17 cellular contexts compared by ENCODE assay signal in the genomic region with DNA sequence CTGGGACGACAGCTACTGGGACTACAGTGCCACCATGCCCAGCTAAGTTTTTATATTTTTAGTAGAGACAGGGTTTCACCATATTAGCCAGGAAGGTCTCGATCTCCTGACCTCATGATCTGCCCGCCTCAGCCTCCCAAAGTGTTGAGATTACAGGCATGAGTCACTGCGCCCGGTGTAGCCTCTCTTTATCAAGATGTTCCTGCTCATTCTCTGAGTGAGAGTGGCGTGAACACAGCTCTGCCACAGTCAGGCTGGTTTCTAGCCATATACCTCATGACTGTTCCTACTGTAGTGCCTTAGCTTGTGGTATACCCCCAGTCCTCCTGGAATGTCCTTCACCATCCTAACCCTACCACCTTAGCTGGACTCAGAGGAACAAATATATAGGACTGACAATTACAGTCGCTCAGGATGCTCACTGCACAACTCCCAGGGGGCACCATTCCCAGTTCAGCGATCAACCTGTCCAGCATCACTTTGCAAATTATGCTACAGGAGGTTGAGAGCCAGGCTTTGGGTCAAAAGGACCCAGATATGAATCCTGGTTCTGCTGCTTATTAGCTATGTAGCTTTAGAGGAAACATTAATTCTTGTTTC.
DNase-seq lines count a peak whose midpoint lies in the region; ATAC-seq and TF ChIP-seq lines count a peak whose summit lies in the region.
"Had no signal": no experiment of that assay in that cellular context is flagged by ENCODE, and none has a peak within 500 bp of the region (broad histone marks: within the 10 kb centered on the region; RNA-seq: fewer than 3 reads in every experiment).

No MANE protein-coding gene starts in this region.

- TF ChIP-seq CTCF in NB4 (IDR thresholded peaks at IDR 0.05; ENCODE audit: low read depth, low read length): peak; percentile 55
- peak; percentile 55 for TF ChIP-seq CTCF in chondrocyte (IDR thresholded peaks at IDR 0.05)
- TF ChIP-seq CTCF in retinal pigment epithelial cell (conservative IDR thresholded peaks at IDR 0.05; ENCODE audit: low read depth, low read length): peak; percentile 21

- H3K4me3 Mint-ChIP-seq in activated CD4-positive, alpha-beta T cell treated with anti-CD3 and anti-CD28 coated beads, Interleukin-2, amount 10 ng/mL, durations not matched to agents 7 days and 5 days: no peak overlapping the region
- H3K4me3 Mint-ChIP-seq in chondrocyte (ENCODE audit: unreplicated experiment): no peak overlapping the region
- H3K4me3 Mint-ChIP-seq: nephron had no signal

- peaks cover 25% of the 10 kb centered on the region for H3K27me3 Mint-ChIP-seq in activated CD4-positive, alpha-beta T cell treated with anti-CD3 and anti-CD28 coated beads, Interleukin-2, amount 10 ng/mL, durations not matched to agents 7 days and 5 days
- peaks cover 24% of the 10 kb centered on the region for H3K27me3 Mint-ChIP-seq in chondrocyte (ENCODE audit: low read depth)

- TF ChIP-seq POLR2A in NB4 (IDR thresholded peaks at IDR 0.05; ENCODE audit: extremely low read depth, insufficient read length): no peak

- peak; percentile 11 for DNase-seq in activated CD4-positive, alpha-beta T cell treated with anti-CD3 and anti-CD28 coated beads for 48 hours
- DNase-seq in activated CD4-positive, alpha-beta T cell treated with anti-CD3 and anti-CD28 coated beads, Interleukin-2, amount 10 ng/mL, durations not matched to agents 7 days and 5 days: no peak
- DNase-seq in NB4 (ENCODE audit: low read depth) (peak; percentile 36), chondrocyte (ENCODE audit: low spot score) (no peak), retinal pigment epithelial cell (ENCODE audit: low read depth) (no peak), NCI-H1092 (lab: John Stamatoyannopoulos, UW) (no peak)
- no peak for DNase-seq in effector CD8-positive, alpha-beta T cell (lab: John Stamatoyannopoulos, UW)
- DNase-seq: activated effector memory CD4-positive, alpha-beta T cell treated with Interleukin-2 at 50 U/mL for 16 hours; Caco-2; HCEC 1CT; NCI-H1105 treated with DMSO at 0.1 percent for 48 hours; substantia nigra had no signal

- H3K4me3 ChIP-seq in NB4 (ENCODE audit: low read depth, low read length) (no peak overlapping the region), retinal pigment epithelial cell (ENCODE audit: low read length) (no peak overlapping the region)
- H3K4me3 ChIP-seq: A549, lung, skin epidermis had no signal

- H3K4me1 Mint-ChIP-seq in activated CD4-positive, alpha-beta T cell treated with anti-CD3 and anti-CD28 coated beads, Interleukin-2, amount 10 ng/mL, durations not matched to agents 7 days and 5 days: no peaks in the 10 kb centered on the region
- H3K4me1 Mint-ChIP-seq in chondrocyte (ENCODE audit: low read depth): peaks cover 18% of the 10 kb centered on the region

- POLR2A ChIA-PET in activated CD4-positive, alpha-beta T cell treated with anti-CD3 and anti-CD28 coated beads, Interleukin-2, amount 10 ng/mL, durations not matched to agents 7 days and 5 days (lab: Charles Lee): no interaction called here

- no peaks in the 10 kb centered on the region for H3K36me3 Mint-ChIP-seq in activated CD4-positive, alpha-beta T cell treated with anti-CD3 and anti-CD28 coated beads, Interleukin-2, amount 10 ng/mL, durations not matched to agents 7 days and 5 days (ENCODE audit: low read depth)
- no peaks in the 10 kb centered on the region for H3K36me3 Mint-ChIP-seq in chondrocyte (ENCODE audit: low read depth)

- ATAC-seq in HG02623 (IDR thresholded peaks at IDR 0.05; ENCODE audit: unreplicated experiment): no peak
- ATAC-seq: A549 had no signal

- H3K9me3 Mint-ChIP-seq in activated CD4-positive, alpha-beta T cell treated with anti-CD3 and anti-CD28 coated beads, Interleukin-2, amount 10 ng/mL, durations not matched to agents 7 days and 5 days: no peaks in the 10 kb centered on the region
- H3K9me3 Mint-ChIP-seq in chondrocyte (ENCODE audit: low read depth): peaks cover 2% of the 10 kb centered on the region

- H3K27ac Mint-ChIP-seq in activated CD4-positive, alpha-beta T cell treated with anti-CD3 and anti-CD28 coated beads, Interleukin-2, amount 10 ng/mL, durations not matched to agents 7 days and 5 days: no peak overlapping the region
- H3K27ac Mint-ChIP-seq in chondrocyte (ENCODE audit: unreplicated experiment): peak overlapping the region; percentile 22

- CTCF ChIA-PET in activated CD4-positive, alpha-beta T cell treated with anti-CD3 and anti-CD28 coated beads, Interleukin-2, amount 10 ng/mL, durations not matched to agents 7 days and 5 days (lab: Charles Lee): interaction anchor here (0.6 to 1.4 kb wide), 4 partner anchors 11 to 1198 kb away, joined by 3 read pairs; no protein-coding TSS in a partner anchor

Comparison
In these comparisons a context has a peak if more than half of its experiments do, and no peak if none do; other contexts are left out.
1. DNase-seq: peak in activated CD4-positive, alpha-beta T cell treated with anti-CD3 and anti-CD28 coated beads for 48 hours (single experiment) and NB4 (single experiment); none in activated CD4-positive, alpha-beta T cell treated with anti-CD3 and anti-CD28 coated beads, Interleukin-2, amount 10 ng/mL, durations not matched to agents 7 days and 5 days (single experiment), chondrocyte (single experiment), retinal pigment epithelial cell (single experiment), NCI-H1092 (single experiment) and effector CD8-positive, alpha-beta T cell (single experiment).
2. Peak in every context shown above with its lines, with median percentiles within 50 percentile points of each other: CTCF ChIP-seq.